6 cellular contexts compared by ENCODE assay signal in the genomic region with DNA sequence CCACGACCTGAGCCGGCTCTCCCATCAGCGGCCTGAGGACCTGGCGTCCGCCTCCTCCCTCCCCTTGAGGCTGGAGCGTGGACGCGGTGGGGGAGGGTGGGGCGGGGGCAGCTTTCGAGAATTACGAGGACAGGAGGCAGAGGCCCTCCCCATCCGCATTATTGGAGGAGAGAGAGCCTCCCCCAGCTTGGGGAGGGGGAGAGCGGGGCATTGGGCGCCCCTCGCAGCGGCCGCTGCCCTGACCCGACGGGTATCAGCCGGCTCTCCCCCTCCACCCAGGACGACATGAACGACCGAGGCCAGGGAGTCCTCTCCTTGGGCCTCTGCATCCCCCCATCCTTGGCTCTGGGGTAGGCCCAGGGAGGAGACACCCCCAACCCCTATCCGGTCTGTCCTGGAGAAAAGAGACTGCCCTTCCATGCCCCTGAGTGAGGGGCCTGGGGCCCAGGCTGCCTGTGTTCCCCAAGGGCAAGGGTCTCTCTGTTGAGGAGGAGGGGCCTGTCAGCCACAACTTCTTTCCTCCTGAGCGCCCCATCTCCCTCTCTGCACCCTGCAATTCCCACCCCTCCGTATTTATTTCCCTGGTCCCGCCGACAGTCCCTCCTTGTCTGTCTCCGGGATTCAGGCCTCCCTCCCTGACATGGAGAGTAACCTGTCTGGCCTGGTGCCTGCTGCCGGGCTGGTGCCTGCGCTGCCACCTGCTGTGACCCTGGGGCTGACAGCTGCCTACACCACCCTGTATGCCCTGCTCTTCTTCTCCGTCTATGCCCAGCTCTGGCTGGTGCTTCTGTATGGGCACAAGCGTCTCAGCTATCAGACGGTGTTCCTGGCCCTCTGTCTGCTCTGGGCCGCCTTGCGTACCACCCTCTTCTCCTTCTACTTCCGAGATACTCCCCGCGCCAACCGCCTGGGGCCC.
DNase-seq lines count a peak whose midpoint lies in the region; TF ChIP-seq lines count a peak whose summit lies in the region.

No MANE protein-coding gene starts in this region.

- H4K20me1 ChIP-seq in BLaER1 (peaks cover 11% of the 10 kb centered on the region), KMS-11 (ENCODE audit: insufficient read depth) (no peaks in the 10 kb centered on the region)

- H3K36me3 ChIP-seq in BLaER1 = peaks cover 20% of the 10 kb centered on the region
- H3K36me3 ChIP-seq in KMS-11 (ENCODE audit: insufficient read depth) = no peaks in the 10 kb centered on the region
- H3K36me3 ChIP-seq in muscle layer of duodenum (ENCODE audit: control insufficient read depth in 1 of 2, insufficient read depth in 2 of 2, low read length in 2 of 2) = peaks cover 0 to 7% of the 10 kb centered on the region in 2 donors

- H3K27ac ChIP-seq in BLaER1 (peak overlapping the region; percentile 55; the same call in 1 of the 2 replicates), KMS-11 (peak overlapping the region; percentile 92; the same call in 1 of the 2 replicates), angular gyrus (ENCODE audit: low read depth, low read length) (peak overlapping the region; percentile 75), muscle layer of duodenum (ENCODE audit: low read length) (no peak overlapping the region)

- peaks cover 14% of the 10 kb centered on the region for H3K79me2 ChIP-seq in KMS-11 (ENCODE audit: insufficient read depth, low read depth)

- H2AFZ ChIP-seq in KMS-11 (ENCODE audit: low read depth) = peak overlapping the region; percentile 51

- H3K4me2 ChIP-seq in BLaER1 (peak overlapping the region; percentile 100), KMS-11 (peak overlapping the region; percentile 88)

- DNase-seq in epidermal melanocyte (ENCODE audit: insufficient read length, low spot score) = no peak
- no peak for DNase-seq in HuH-7 (ENCODE audit: low spot score)

- peaks cover 21% of the 10 kb centered on the region for H3K27me3 ChIP-seq in BLaER1
- no peaks in the 10 kb centered on the region for H3K27me3 ChIP-seq in KMS-11 (ENCODE audit: insufficient read depth, low read depth)
- H3K27me3 ChIP-seq in muscle layer of duodenum (ENCODE audit: low read depth, low read length) = peaks cover 12% of the 10 kb centered on the region

- H3K9ac ChIP-seq in BLaER1 (peak overlapping the region; percentile 81), KMS-11 (peak overlapping the region; percentile 81; the same call in 1 of the 2 replicates)

- H3K9me3 ChIP-seq in BLaER1 (no peaks in the 10 kb centered on the region), muscle layer of duodenum (ENCODE audit: control insufficient read depth in 1 of 2, low read length in 2 of 2) (no peaks in the 10 kb centered on the region)

- peaks cover 28% of the 10 kb centered on the region for H3K4me1 ChIP-seq in BLaER1
- peaks cover 28% of the 10 kb centered on the region for H3K4me1 ChIP-seq in KMS-11 (ENCODE audit: low read depth, poor library complexity, severe bottlenecking)
- H3K4me1 ChIP-seq in muscle layer of duodenum (ENCODE audit: control insufficient read depth in 1 of 2, insufficient read depth in 2 of 2, low read length in 2 of 2) = peaks cover 4 to 26% of the 10 kb centered on the region in 2 donors

- H3K4me3 ChIP-seq in BLaER1 (peak overlapping the region; percentile 85), KMS-11 (IDR thresholded peaks at IDR 0.05; ENCODE audit: insufficient read depth, low read depth, low read length) (no peak overlapping the region), muscle layer of duodenum (ENCODE audit: low read depth in 1 of 2, low read length in 2 of 2) (peak overlapping the region; percentile 48 to 95)

- 0 out of 2 replicates have a peak, but pooled peaks have one; percentile 14 for TF ChIP-seq CTCF in KMS-11 (conservative IDR thresholded peaks at IDR 0.05; ENCODE audit: low read depth, low read length)
